In genomic region chr17:50101346-50102163, GRCh38 we compare ENCODE assay signal across 1 cellular context.
TF ChIP-seq lines count a peak whose summit lies in the region.

No MANE protein-coding gene starts in this region.

TF ChIP-seq in HCT116, 20 proteins besides CTCF, POLR2A, EP300 and RAD21 (continued from another document):
- TF ChIP-seq ZBTB33 (IDR thresholded peaks at IDR 0.05; ENCODE audit: extremely low read depth, insufficient replicate concordance, low read length) = no peak
- no peak for TF ChIP-seq EGR1 (IDR thresholded peaks at IDR 0.05; ENCODE audit: low read depth)
